Comparison of ENCODE assay signal across 8 cellular contexts in the genomic region with DNA sequence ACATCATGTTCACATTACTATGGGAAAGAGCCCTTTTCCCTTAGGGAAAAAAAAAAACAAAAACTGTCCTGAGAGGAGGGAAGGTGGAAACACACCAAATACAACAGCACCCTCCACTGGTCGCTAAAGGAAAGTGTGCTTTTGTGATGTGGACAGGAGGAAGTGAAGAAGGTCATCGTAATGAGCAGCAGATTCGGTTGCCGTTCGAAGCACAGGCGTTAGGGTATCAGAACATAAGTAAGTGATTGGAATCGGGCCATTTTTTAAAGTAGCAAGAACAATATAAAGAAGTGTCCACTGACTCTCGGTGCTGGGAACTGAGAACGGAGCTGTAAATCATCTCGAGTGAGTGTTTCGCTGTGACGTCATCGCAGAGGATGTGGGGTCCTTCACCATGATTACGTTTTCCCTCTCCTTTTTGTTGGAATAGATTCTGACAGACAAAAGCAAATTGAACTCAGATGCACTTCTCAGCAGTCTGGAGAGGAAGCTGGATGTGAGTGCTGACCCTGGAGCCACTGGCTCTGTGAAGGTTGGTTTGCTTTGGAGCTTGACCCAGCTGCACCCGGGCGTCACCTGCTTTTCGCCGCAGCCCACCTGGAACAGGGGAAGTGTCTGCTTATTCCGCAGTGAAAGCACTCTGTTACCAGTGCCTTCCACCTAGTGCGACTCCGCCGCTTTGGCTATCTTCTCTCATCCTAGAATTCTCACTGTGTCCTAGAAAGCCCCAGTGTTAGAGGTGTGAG.
DNase-seq lines count a peak whose midpoint lies in the region; ATAC-seq, FAIRE-seq and TF ChIP-seq lines count a peak whose summit lies in the region.

No MANE protein-coding gene starts in this region.

- no peak for FAIRE-seq in GM12878 (lab: Jason Lieb, UNC)

- intact Hi-C loops in GM12878 (cut with micrococcal nuclease; ENCODE audit: unreplicated experiment): loop anchor here (10.0 kb wide), 1 partner anchor 854 kb away; no protein-coding TSS in a partner anchor
- intact Hi-C loops in lower leg skin (cut with DNase I; ENCODE audit: low total_unique reads): no loop called here

- H2AFZ ChIP-seq in GM12878 (ENCODE audit: control insufficient read depth, low read depth, low read length): no peak overlapping the region

- no peak for TF ChIP-seq POLR2A in GM12878 (IDR thresholded peaks at IDR 0.05; ENCODE audit: low read depth, low read length)
- TF ChIP-seq POLR2A in lower leg skin (IDR thresholded peaks at IDR 0.05): no peak

- H3K36me3 ChIP-seq in GM12878 (ENCODE audit: control insufficient read depth in 2 of 2, insufficient read depth in 2 of 2, low read length in 1 of 2): no peaks in the 10 kb centered on the region
- no peaks in the 10 kb centered on the region for H3K36me3 ChIP-seq in iPS-20b (ENCODE audit: insufficient read depth, low read depth, low read length)

- TF ChIP-seq CTCF in GM12878 (IDR thresholded peaks at IDR 0.05 in 2 of 3, conservative IDR thresholded peaks at IDR 0.05 in 1 of 3; ENCODE audit: control insufficient read depth in 2 of 3, extremely low read depth in 1 of 3, insufficient read depth in 1 of 3, low read depth in 3 of 3, low read length in 3 of 3): peak; percentile 54 to 69 (median 54); a peak in 5 of 6 replicates
- TF ChIP-seq CTCF in lower leg skin (IDR thresholded peaks at IDR 0.05): no peak

- no peaks in the 10 kb centered on the region for H3K79me2 ChIP-seq in GM12878 (ENCODE audit: control insufficient read depth, insufficient read depth, low read length)

- H3K9me3 ChIP-seq in GM12878 (replicated peaks; ENCODE audit: control insufficient read depth, insufficient read depth, low read length) (no peaks in the 10 kb centered on the region), iPS-20b (ENCODE audit: insufficient read depth, low read depth, low read length) (no peaks in the 10 kb centered on the region)

- POLR2A ChIA-PET in GM12878 (lab: Charles Lee): no interaction called here

- DNase-seq in DMS79 treated with DMSO at 0.1 percent for 48 hours (lab: John Stamatoyannopoulos, UW) (peak; percentile 64), HT1080 (ENCODE audit: low read depth) (peak; percentile 74), NOMO-1 treated with dmso at 0.1 percent for 144 hours (lab: John Stamatoyannopoulos, UW; ENCODE audit: unreplicated experiment) (peak; percentile 76), GM12878 (ENCODE audit: low read depth, low spot score) (no peak), smooth muscle cell of the brain vasculature (ENCODE audit: low read depth, low spot score) (peak; percentile 66), lower leg skin (ENCODE audit: low spot score in 2 of 2) (no peak)

- no peaks in the 10 kb centered on the region for H3K4me1 ChIP-seq in GM12878 (ENCODE audit: control insufficient read depth, insufficient read depth, low read length)
- H3K4me1 ChIP-seq in iPS-20b (ENCODE audit: insufficient read depth, low read length): no peaks in the 10 kb centered on the region

- no peak overlapping the region for H3K27ac ChIP-seq in GM12878 (ENCODE audit: control insufficient read depth, insufficient read depth)
- no peak overlapping the region for H3K27ac ChIP-seq in iPS-20b (ENCODE audit: low read length)

- TF ChIP-seq EP300 in GM12878 (IDR thresholded peaks at IDR 0.05; ENCODE audit: borderline replicate concordance in 1 of 2, control insufficient read depth in 1 of 2, low read depth in 2 of 2, low read length in 2 of 2): no peak

- H3K4me3 ChIP-seq in GM12878 (no peak overlapping the region), iPS-20b (ENCODE audit: low read length) (peak overlapping the region; percentile 62; the same call in 1 of the 2 replicates), lower leg skin (ENCODE audit: low read depth, poor library complexity, severe bottlenecking) (no peak overlapping the region)

- CTCF ChIA-PET in GM12878 (lab: Yijun Ruan, JAX): interaction anchor here (0.7 to 2.5 kb wide), 6 partner anchors 11 to 876 kb away, joined by 3 to 11 read pairs (median 4); no protein-coding TSS in a partner anchor

- no peaks in the 10 kb centered on the region; a peak in 2 of 4 replicates for H3K27me3 ChIP-seq in GM12878 (replicated peaks in 1 of 2; ENCODE audit: control insufficient read depth in 2 of 2, insufficient read depth in 2 of 2, low read length in 1 of 2)
- H3K27me3 ChIP-seq in iPS-20b (ENCODE audit: insufficient read depth, low read length): peaks cover 17% of the 10 kb centered on the region

- ATAC-seq in GM12878: peak; percentile 47; the same call in 2 of the 3 replicates
- no peak for ATAC-seq in HG03045 (IDR thresholded peaks at IDR 0.05; ENCODE audit: unreplicated experiment)

- H3K9ac ChIP-seq in GM12878 (ENCODE audit: control insufficient read depth, insufficient read depth, low read length) (no peak overlapping the region), iPS-20b (ENCODE audit: low read depth, low read length) (no peak overlapping the region)

- TF ChIP-seq RAD21 in GM12878 (IDR thresholded peaks at IDR 0.05; ENCODE audit: insufficient read depth, low read depth, low read length): peak; percentile 68

- SMC1A ChIA-PET in GM12878 (lab: Charles Lee; ENCODE audit: uncharacterized antibody, unreplicated experiment): interaction anchor here (1.3 to 1.7 kb wide), 3 partner anchors 95 to 240 kb away, joined by 4 to 7 read pairs (median 4); no protein-coding TSS in a partner anchor

- H3K4me2 ChIP-seq in GM12878 (ENCODE audit: control insufficient read depth, insufficient read depth): no peak overlapping the region

- no peaks in the 10 kb centered on the region for H4K20me1 ChIP-seq in GM12878 (ENCODE audit: control insufficient read depth, insufficient read depth)

- in situ Hi-C loops in GM12878 (cut with MboI): no loop called here

- BruUV-seq in GM12878 (replicated peaks; lab: Mats Ljungman, UMichigan): no TSS peak

- 38% methylated on average over 22 of the region's 22 CpGs for WGBS in GM12878 (ENCODE audit: insufficient coverage, insufficient replicate concordance, low lambda C conversion rate, missing lambda C conversion rate)
- 34 to 40% methylated on average over 22 of the region's 22 CpGs for WGBS in lower leg skin, 2 donors

- RAD21 ChIA-PET in GM12878 (lab: Charles Lee; ENCODE audit: unreplicated experiment): interaction anchor here (1.0 kb wide), 3 partner anchors 240 to 874 kb away, joined by 3 to 4 read pairs (median 4); no protein-coding TSS in a partner anchor

TF ChIP-seq in GM12878, 131 proteins besides CTCF, POLR2A, EP300 and RAD21:
- TF ChIP-seq SMC3 (IDR thresholded peaks at IDR 0.05; ENCODE audit: borderline replicate concordance, low read length): peak; percentile 32; the same call in 1 of the 2 replicates
- no peak for TF ChIP-seq CREM (IDR thresholded peaks at IDR 0.05; ENCODE audit: low read depth)
- no peak for TF ChIP-seq RBBP5 (conservative IDR thresholded peaks at IDR 0.05)
- 0 out of 2 replicates have a peak, but pooled peaks have one; percentile 45 for TF ChIP-seq SPI1 (IDR thresholded peaks at IDR 0.05; ENCODE audit: borderline replicate concordance, insufficient read depth, low read depth, low read length)
- peak; percentile 54 for TF ChIP-seq ATF7 (IDR thresholded peaks at IDR 0.05; ENCODE audit: low read depth)

Comparison
In these comparisons a context has a peak if more than half of its experiments do, and no peak if none do; other contexts are left out.
1. DNase-seq: peak in DMS79 treated with DMSO at 0.1 percent for 48 hours (single experiment), HT1080 (single experiment), NOMO-1 treated with dmso at 0.1 percent for 144 hours (single experiment) and smooth muscle cell of the brain vasculature (single experiment); none in GM12878 (single experiment) and lower leg skin (0 of 2).
2. CTCF ChIP-seq: peak in GM12878 (3 of 3); none in lower leg skin (0 of 3).